1 cellular context compared by ENCODE assay signal in the genomic region with DNA sequence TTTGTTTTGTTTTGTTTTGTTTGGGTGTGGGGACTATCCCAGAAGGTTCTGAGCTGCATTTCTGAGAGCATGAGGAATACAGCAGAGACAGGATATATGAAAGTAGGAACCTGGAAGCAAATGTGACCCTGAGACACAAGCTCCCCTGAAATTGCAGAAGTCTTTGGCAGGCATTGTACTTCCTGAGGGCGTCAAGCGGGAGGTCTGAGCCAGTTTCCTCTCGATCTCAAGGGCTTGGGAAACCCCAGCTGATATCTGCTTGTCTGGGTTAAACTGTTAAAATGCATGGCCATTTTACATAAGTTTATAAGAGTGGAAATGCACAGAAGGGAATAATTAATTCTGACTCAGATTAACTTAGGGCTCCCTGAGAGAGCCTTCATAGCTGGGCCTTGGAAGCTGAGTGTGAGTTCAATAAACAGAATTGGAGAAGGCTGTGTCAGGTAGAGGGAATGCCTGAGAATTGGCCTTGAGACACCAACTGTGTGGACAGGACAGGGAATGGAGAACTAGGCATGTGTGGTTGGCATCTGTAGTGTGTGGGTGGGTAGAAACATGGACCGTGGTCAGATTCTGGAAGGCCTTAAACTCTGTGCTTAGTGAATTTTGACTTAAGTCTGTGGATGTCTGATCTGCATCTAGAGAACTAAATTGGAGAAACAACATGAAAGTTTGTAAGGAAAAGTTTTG.
A peak's percentile ranks its signal among the peaks of the same experiment; 100 is the strongest.
TF ChIP-seq lines count a peak whose summit lies in the region.

No MANE protein-coding gene starts in this region.

TF ChIP-seq in K562, 482 proteins besides CTCF, POLR2A, EP300 and RAD21:
- TF ChIP-seq CAMTA2 (CRISPR knock-in tag; conservative IDR thresholded peaks at IDR 0.05) (no peak), SPI1 (IDR thresholded peaks at IDR 0.05; ENCODE audit: borderline replicate concordance, low read depth, low read length) (0 out of 2 replicates have a peak, but pooled peaks have one; percentile 7)
